In the genomic region with DNA sequence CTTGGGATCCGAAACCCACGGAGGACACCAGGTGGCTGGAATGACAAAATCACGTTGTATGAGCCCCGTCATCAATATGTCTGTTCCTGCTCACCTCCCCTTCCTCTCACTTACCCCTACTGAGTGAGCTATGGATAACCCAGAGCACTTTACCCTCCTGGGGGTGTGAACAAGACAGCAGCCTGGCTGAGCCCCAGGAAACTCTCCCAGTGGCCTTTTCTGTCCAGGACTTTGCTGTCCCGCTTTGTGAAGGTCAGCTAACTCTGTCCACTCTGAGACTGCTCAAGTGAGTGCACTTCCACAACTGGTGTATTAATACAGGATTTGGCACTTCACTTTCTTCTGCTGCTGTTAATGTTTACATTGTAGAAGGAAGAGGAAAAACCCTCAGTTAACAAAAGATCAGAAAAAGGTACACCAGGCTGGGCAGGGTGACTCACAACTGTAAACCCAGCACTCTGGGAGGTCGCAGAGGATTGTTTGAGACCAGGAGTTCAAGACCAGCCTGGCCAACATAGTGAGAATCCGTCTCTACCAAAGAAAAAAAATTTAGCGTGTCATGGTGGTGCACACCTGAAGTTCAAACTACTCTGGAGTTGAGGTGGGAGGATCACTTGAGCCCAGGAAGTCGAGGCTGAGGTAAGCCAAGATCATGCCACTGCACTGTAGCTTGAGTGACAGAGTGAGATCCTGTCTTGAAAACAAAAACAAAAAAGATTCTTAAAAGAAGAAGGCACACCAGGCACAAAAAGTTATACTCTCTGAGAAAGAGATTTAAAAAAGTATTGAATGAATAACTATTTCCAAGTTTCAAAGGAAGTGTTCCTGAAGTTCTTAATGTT, we compare ENCODE assay signal across 21 cellular contexts.
DNase-seq lines count a peak whose midpoint lies in the region; ATAC-seq, FAIRE-seq and TF ChIP-seq lines count a peak whose summit lies in the region.
"Had no signal": no experiment of that assay in that cellular context is flagged by ENCODE, and none has a peak within 500 bp of the region (broad histone marks: within the 10 kb centered on the region; RNA-seq: fewer than 3 reads in every experiment).

No MANE protein-coding gene starts in this region.

- no peak overlapping the region for H2BK12ac ChIP-seq in H1 (ENCODE audit: low read depth, low read length)

- no peak overlapping the region for H2BK15ac ChIP-seq in H1 (ENCODE audit: low read length)

- H3K4me3 Mint-ChIP-seq in activated CD4-positive, alpha-beta T cell treated with anti-CD3 and anti-CD28 coated beads, Interleukin-2, amount 10 ng/mL, durations not matched to agents 24 days and 14 days = no peak overlapping the region
- H3K4me3 Mint-ChIP-seq: stimulated activated naive CD8-positive, alpha-beta T cell treated with anti-CD3 and anti-CD28 coated beads, Interleukin-15, Interleukin-2, amounts not matched to agents 100 ng/mL and 50 ng/mL, for 24 hours had no signal

- no peaks in the 10 kb centered on the region for H4K20me1 ChIP-seq in H1 (replicated peaks in 1 of 2; ENCODE audit: control insufficient read depth in 1 of 2, insufficient read depth in 2 of 2, low read length in 2 of 2)

- no peaks in the 10 kb centered on the region for H3K36me3 Mint-ChIP-seq in activated CD4-positive, alpha-beta T cell treated with anti-CD3 and anti-CD28 coated beads, Interleukin-2, amount 10 ng/mL, durations not matched to agents 24 days and 14 days (ENCODE audit: low read depth)
- H3K36me3 Mint-ChIP-seq: CD4-positive, alpha-beta memory T cell had no signal

- H2BK5ac ChIP-seq in H1 (ENCODE audit: low read depth, low read length) = no peak overlapping the region

- H2AK5ac ChIP-seq in H1 (ENCODE audit: low read depth, low read length) = no peak overlapping the region

- H3K79me2 ChIP-seq in H1 (ENCODE audit: control insufficient read depth in 1 of 2, insufficient read depth in 2 of 2, low read length in 2 of 2) = no peaks in the 10 kb centered on the region

- H3K79me1 ChIP-seq in H1 (ENCODE audit: low read depth, low read length) = no peaks in the 10 kb centered on the region

- no peak overlapping the region for H3K9ac ChIP-seq in H1 (replicated peaks in 1 of 4; ENCODE audit: extremely low read depth in 1 of 4, low read depth in 3 of 4, low read length in 3 of 4)

- H2BK120ac ChIP-seq in H1 (replicated peaks; ENCODE audit: low read depth, low read length) = no peak overlapping the region

- H3K14ac ChIP-seq in H1 (ENCODE audit: insufficient read length) = no peak overlapping the region

- no peak overlapping the region for H2AFZ ChIP-seq in H1 (ENCODE audit: low read length)

- DNase-seq in activated CD4-positive, alpha-beta T cell treated with anti-CD3 and anti-CD28 coated beads, Interleukin-2, amount 10 ng/mL, durations not matched to agents 24 days and 14 days = no peak
- DNase-seq in activated CD4-positive, alpha-beta T cell treated with anti-CD3 and anti-CD28 coated beads for 1 hour = no peak
- DNase-seq in M059J (ENCODE audit: low read depth) (peak; percentile 56), H1 (ENCODE audit: low read depth in 1 of 2, low spot score in 2 of 2) (no peak), renal cortical epithelial cell (ENCODE audit: low read depth) (peak; percentile 77), globus pallidus (ENCODE audit: low spot score) (no peak), NCI-H2081 (lab: John Stamatoyannopoulos, UW) (no peak)
- DNase-seq: activated CD8-positive, alpha-beta memory T cell treated with anti-CD3 and anti-CD28 coated beads, Interleukin-2, amount 50 U/mL, for 4 hours; amygdala; heart right ventricle; NCI-H187; NCI-H510A treated with DMSO at 0.1 percent for 48 hours; spleen; WERI-Rb-1 had no signal

- no peak for TF ChIP-seq CTCF in H1 (IDR thresholded peaks at IDR 0.05; ENCODE audit: control extremely low read depth in 1 of 3, insufficient read depth in 1 of 3, low read depth in 1 of 3, low read length in 3 of 3)

- no peak overlapping the region for H3K18ac ChIP-seq in H1 (ENCODE audit: extremely low read depth, low read length)

- H4K5ac ChIP-seq in H1 (ENCODE audit: insufficient read length, low read depth, low read length) = no peak overlapping the region

- 0 out of 2 replicates have a peak overlapping the region, but pooled peaks have one; percentile 6 for H2BK20ac ChIP-seq in H1 (ENCODE audit: low read length)

- CTCF ChIA-PET in H1 (lab: Charles Lee; ENCODE audit: partially characterized antibody) = interaction anchor here (1.1 to 1.3 kb wide), 2 partner anchors 9 to 34 kb away, joined by 3 read pairs; no protein-coding TSS in a partner anchor

- no peak overlapping the region for H3K56ac ChIP-seq in H1 (replicated peaks; ENCODE audit: insufficient read length, low read depth, low read length)

- no peak overlapping the region for H3K4me2 ChIP-seq in H1 (ENCODE audit: insufficient read depth in 1 of 2, low read depth in 2 of 2, low read length in 2 of 2)

- intact Hi-C loops in activated CD4-positive, alpha-beta T cell treated with anti-CD3 and anti-CD28 coated beads, Interleukin-2, amount 10 ng/mL, durations not matched to agents 24 days and 14 days (cut with micrococcal nuclease) = no loop called here

- no peak for TF ChIP-seq EP300 in H1 (IDR thresholded peaks at IDR 0.05; ENCODE audit: borderline replicate concordance in 1 of 2, low read depth in 2 of 2, low read length in 2 of 2)

- no peaks in the 10 kb centered on the region for H3K9me3 ChIP-seq in H1 (ENCODE audit: insufficient read depth in 2 of 2, low read depth in 1 of 2, low read length in 1 of 2)
- H3K9me3 ChIP-seq: esophagus muscularis mucosa, heart right ventricle, spleen had no signal

- peak overlapping the region; percentile 27 for H3K27ac Mint-ChIP-seq in activated CD4-positive, alpha-beta T cell treated with anti-CD3 and anti-CD28 coated beads, Interleukin-2, amount 10 ng/mL, durations not matched to agents 24 days and 14 days
- H3K27ac Mint-ChIP-seq: stimulated activated naive CD8-positive, alpha-beta T cell treated with anti-CD3 and anti-CD28 coated beads, Interleukin-15, Interleukin-2, amounts not matched to agents 100 ng/mL and 50 ng/mL, for 24 hours had no signal

- H3K9me3 Mint-ChIP-seq in activated CD4-positive, alpha-beta T cell treated with anti-CD3 and anti-CD28 coated beads, Interleukin-2, amount 10 ng/mL, durations not matched to agents 24 days and 14 days = peaks cover 4% of the 10 kb centered on the region
- H3K9me3 Mint-ChIP-seq: stimulated activated naive CD8-positive, alpha-beta T cell treated with anti-CD3 and anti-CD28 coated beads, Interleukin-15, Interleukin-2, amounts not matched to agents 100 ng/mL and 50 ng/mL, for 24 hours had no signal

- no peak for ATAC-seq in GM19397 (IDR thresholded peaks at IDR 0.05; ENCODE audit: unreplicated experiment)

- 79% methylated on average over 9 of the region's 9 CpGs; no CpG with 5 or more reads in 1 of the 2 experiments for WGBS in H1 (ENCODE audit: extremely low coverage in 1 of 2, insufficient coverage in 1 of 2, insufficient read length in 1 of 2, insufficient replicate concordance in 2 of 2, low coverage in 1 of 2, low lambda C conversion rate in 2 of 2, missing lambda C conversion rate in 1 of 2), 2 experiments

- no peaks in the 10 kb centered on the region for H3K27me3 ChIP-seq in H1 (replicated peaks in 1 of 4; ENCODE audit: control insufficient read depth in 3 of 4, extremely low read depth in 1 of 4, insufficient read depth in 3 of 4, low read length in 3 of 4)
- H3K27me3 ChIP-seq: esophagus muscularis mucosa, heart right ventricle, spleen had no signal

- H3K27ac ChIP-seq in H1 (ENCODE audit: low read depth, low read length) = no peak overlapping the region
- H3K27ac ChIP-seq: heart right ventricle, HL-60, spleen, WERI-Rb-1 had no signal

- no peak overlapping the region for H3K4ac ChIP-seq in H1 (replicated peaks; ENCODE audit: insufficient read length, low read depth, low read length)

- no peaks in the 10 kb centered on the region for H3K36me3 ChIP-seq in H1 (ENCODE audit: control insufficient read depth in 2 of 4, insufficient read depth in 4 of 4, low read length in 3 of 4)
- H3K36me3 ChIP-seq: esophagus muscularis mucosa, heart right ventricle, spleen, WERI-Rb-1 had no signal

- TF ChIP-seq POLR2A in H1 (IDR thresholded peaks at IDR 0.05; ENCODE audit: control extremely low read depth in 1 of 2, low read depth in 2 of 2, low read length in 2 of 2) = no peak

- H3K4me1 Mint-ChIP-seq in activated CD4-positive, alpha-beta T cell treated with anti-CD3 and anti-CD28 coated beads, Interleukin-2, amount 10 ng/mL, durations not matched to agents 24 days and 14 days = peaks cover 17% of the 10 kb centered on the region

- POLR2A ChIA-PET in H1 (lab: Charles Lee; ENCODE audit: partially characterized antibody) = no interaction called here

- no peak overlapping the region for H4K8ac ChIP-seq in H1 (ENCODE audit: extremely low read depth, insufficient read depth, low read length)

- no peaks in the 10 kb centered on the region for H3K27me3 Mint-ChIP-seq in activated CD4-positive, alpha-beta T cell treated with anti-CD3 and anti-CD28 coated beads, Interleukin-2, amount 10 ng/mL, durations not matched to agents 24 days and 14 days
- H3K27me3 Mint-ChIP-seq: CD4-positive, alpha-beta memory T cell; stimulated activated naive CD8-positive, alpha-beta T cell treated with anti-CD3 and anti-CD28 coated beads, Interleukin-15, Interleukin-2, amounts not matched to agents 100 ng/mL and 50 ng/mL, for 24 hours had no signal

- peaks cover 2% of the 10 kb centered on the region for H3K23me2 ChIP-seq in H1 (ENCODE audit: low read depth, low read length)

- no peak for TF ChIP-seq RAD21 in H1 (IDR thresholded peaks at IDR 0.05 in 1 of 2, conservative IDR thresholded peaks at IDR 0.05 in 1 of 2; ENCODE audit: low read depth in 2 of 2, low read length in 2 of 2)

- no peak overlapping the region for H3K23ac ChIP-seq in H1 (ENCODE audit: insufficient read length)

- FAIRE-seq in H1 (lab: Jason Lieb, UNC) = no peak
- FAIRE-seq: colon, keratinocyte had no signal

- no peak overlapping the region for H3K4me3 ChIP-seq in H1 (ENCODE audit: extremely low read depth in 1 of 4, insufficient read depth in 2 of 4, low read depth in 3 of 4, low read length in 4 of 4)
- H3K4me3 ChIP-seq: esophagus muscularis mucosa, heart right ventricle, spleen had no signal

- no peak overlapping the region for H4K91ac ChIP-seq in H1 (replicated peaks; ENCODE audit: insufficient read length, low read length)

- peaks cover 0 to 12% (median 9%) of the 10 kb centered on the region in 4 experiments; a peak in 5 of 7 replicates for H3K4me1 ChIP-seq in H1 (replicated peaks in 1 of 4; ENCODE audit: control insufficient read depth in 3 of 4, insufficient read depth in 4 of 4, low read length in 3 of 4)

Comparison
In these comparisons a context has a peak if more than half of its experiments do, and no peak if none do; other contexts are left out.
1. DNase-seq: peak in M059J (single experiment) and renal cortical epithelial cell (single experiment); none in activated CD4-positive, alpha-beta T cell treated with anti-CD3 and anti-CD28 coated beads, Interleukin-2, amount 10 ng/mL, durations not matched to agents 24 days and 14 days (single experiment), activated CD4-positive, alpha-beta T cell treated with anti-CD3 and anti-CD28 coated beads for 1 hour (single experiment), H1 (0 of 2), globus pallidus (single experiment) and NCI-H2081 (0 of 2).